Comparison of ENCODE assay signal across 16 cellular contexts in genomic region chr2:148719941-148720436, GRCh38.
DNase-seq lines count a peak whose midpoint lies in the region; ATAC-seq and TF ChIP-seq lines count a peak whose summit lies in the region.
"Had no signal": no experiment of that assay in that cellular context is flagged by ENCODE, and none has a peak within 500 bp of the region (broad histone marks: within the 10 kb centered on the region; RNA-seq: fewer than 3 reads in every experiment).

No MANE protein-coding gene starts in this region.

- intact Hi-C loops in IMR-90 (cut with micrococcal nuclease) = loop anchor here (5.0 kb wide), 1 partner anchor 37 kb away; no protein-coding TSS in a partner anchor
- intact Hi-C loops in right cardiac atrium (cut with DNase I) = no loop called here
- intact Hi-C loops in sciatic nerve (cut with DNase I) = no loop called here

- H3K56ac ChIP-seq in IMR-90 (ENCODE audit: extremely low read depth, insufficient read depth, low read length) = no peak overlapping the region

- H3K4me1 ChIP-seq in IMR-90 (ENCODE audit: control insufficient read depth, insufficient read depth, low read length) (peaks cover 11% of the 10 kb centered on the region), right cardiac atrium (ENCODE audit: control insufficient read depth, insufficient read depth, low read length) (peaks cover 11% of the 10 kb centered on the region), foreskin keratinocyte (peaks cover 10% of the 10 kb centered on the region)
- H3K4me1 ChIP-seq: HAP-1 had no signal

- no peak overlapping the region for H3K18ac ChIP-seq in IMR-90 (ENCODE audit: low read depth, low read length)

- no peak overlapping the region for H2BK120ac ChIP-seq in IMR-90 (ENCODE audit: low read depth, low read length)

- DNase-seq in DMS 273 (lab: John Stamatoyannopoulos, UW; ENCODE audit: unreplicated experiment) (peak; percentile 43), DMS 273 treated with DMSO at 0.1 percent for 48 hours (lab: John Stamatoyannopoulos, UW) (no peak), IMR-90 (no peak), right cardiac atrium (no peak), sciatic nerve (ENCODE audit: low spot score) (no peak), foreskin keratinocyte (no peak), foreskin melanocyte (no peak), NCI-H524 treated with DMSO at 0.1 percent for 48 hours (lab: John Stamatoyannopoulos, UW) (no peak)
- DNase-seq: activated CD4-positive, alpha-beta T cell treated with anti-CD3 and anti-CD28 coated beads, Interleukin-2, amount 50 U/mL, for 4 hours; activated gamma-delta T cell; CD8-positive, alpha-beta memory T cell; GDM1; NCI-H1436 treated with DMSO at 0.1 percent for 48 hours had no signal

- no peak overlapping the region for H4K8ac ChIP-seq in IMR-90 (ENCODE audit: low read depth in 2 of 2, low read length in 2 of 2)

- H3K79me1 ChIP-seq in IMR-90 (ENCODE audit: low read depth in 1 of 2, low read length in 2 of 2) = peaks cover 24 to 58% of the 10 kb centered on the region in 2 experiments

- dilution Hi-C loops in IMR-90 (cut with HindIII; ENCODE audit: low sequenced_read_pairs, unreplicated experiment) = no loop called here

- no peak overlapping the region for H2BK15ac ChIP-seq in IMR-90 (ENCODE audit: low read depth, low read length)

- H2AK9ac ChIP-seq in IMR-90 (replicated peaks; ENCODE audit: low read depth, low read length, poor library complexity) = peak overlapping the region; percentile 28

- H3K23ac ChIP-seq in IMR-90 (ENCODE audit: low read depth, low read length) = no peak overlapping the region

- H3K4ac ChIP-seq in IMR-90 (ENCODE audit: low read depth, low read length) = no peak overlapping the region

- in situ Hi-C loops in IMR-90 (cut with MboI; ENCODE audit: low sequenced_read_pairs) = no loop called here

- H2AFZ ChIP-seq in IMR-90 (replicated peaks; ENCODE audit: low read length, poor library complexity) = no peak overlapping the region

- no peak for TF ChIP-seq POLR2A in IMR-90 (IDR thresholded peaks at IDR 0.05; ENCODE audit: low read depth, low read length)

- H4K91ac ChIP-seq in IMR-90 (ENCODE audit: insufficient read depth, low read depth, low read length) = no peak overlapping the region

- POLR2A ChIA-PET in IMR-90 (lab: Charles Lee; ENCODE audit: unreplicated experiment) = no interaction called here

- no peaks in the 10 kb centered on the region for H3K27me3 ChIP-seq in IMR-90 (ENCODE audit: control insufficient read depth, insufficient read depth, low read length)
- no peaks in the 10 kb centered on the region for H3K27me3 ChIP-seq in right cardiac atrium (ENCODE audit: control insufficient read depth, insufficient read depth)
- H3K27me3 ChIP-seq in foreskin keratinocyte = no peaks in the 10 kb centered on the region
- H3K27me3 ChIP-seq: tibial artery had no signal

- no peak overlapping the region; the same call in 1 of the 2 replicates for H3K14ac ChIP-seq in IMR-90 (replicated peaks; ENCODE audit: low read depth, low read length)

- H2BK20ac ChIP-seq in IMR-90 (ENCODE audit: low read depth, low read length) = no peak overlapping the region

- H3K4me3 ChIP-seq in IMR-90 (ENCODE audit: insufficient read depth, low read depth, low read length) (no peak overlapping the region), right cardiac atrium (ENCODE audit: low read length) (no peak overlapping the region)
- H3K4me3 ChIP-seq: HAP-1, tibial artery had no signal

- no TSS peak for BruUV-seq in IMR-90 (replicated peaks; lab: Mats Ljungman, UMichigan)

- H3K36me3 ChIP-seq in IMR-90 (ENCODE audit: control insufficient read depth, insufficient read depth, low read length) = peaks cover 1% of the 10 kb centered on the region; the same call in 1 of the 2 replicates
- H3K36me3 ChIP-seq: HAP-1, tibial artery had no signal

- CTCF ChIA-PET in IMR-90 (lab: Yijun Ruan, JAX) = interaction anchor here (1.4 kb wide), 1 partner anchor 13 kb away, joined by 3 read pairs; no protein-coding TSS in a partner anchor

- peak; percentile 24; the same call in 1 of the 2 replicates for ATAC-seq in IMR-90 (ENCODE audit: low read depth)
- ATAC-seq in right cardiac atrium = peak; percentile 41 to 50
- peak; percentile 50 for ATAC-seq in sciatic nerve
- no peak for ATAC-seq in foreskin keratinocyte

- H3K27ac ChIP-seq in IMR-90 (ENCODE audit: insufficient read depth, low read length) = no peak overlapping the region
- no peak overlapping the region for H3K27ac ChIP-seq in right cardiac atrium (ENCODE audit: low read length)
- no peak overlapping the region for H3K27ac ChIP-seq in foreskin keratinocyte
- H3K27ac ChIP-seq: 22Rv1, tibial artery had no signal

- TF ChIP-seq RAD21 in IMR-90 (IDR thresholded peaks at IDR 0.05; ENCODE audit: low read length) = no peak

- WGBS in IMR-90 (ENCODE audit: extremely low coverage in 2 of 2, insufficient read length in 1 of 2), 2 experiments = 40% methylated on average over 1 of the region's 2 CpGs; no CpG with 5 or more reads in 1 of the 2 experiments
- WGBS in right cardiac atrium = 29% methylated on average over 2 of the region's 2 CpGs

- TF ChIP-seq CTCF in IMR-90 (conservative IDR thresholded peaks at IDR 0.05; ENCODE audit: low read depth, low read length) (no peak), foreskin keratinocyte (conservative IDR thresholded peaks at IDR 0.05) (no peak)

- peaks cover 14% of the 10 kb centered on the region; the same call in 1 of the 2 replicates for H3K9me1 ChIP-seq in IMR-90 (ENCODE audit: insufficient read depth, low read length)

- H3K9ac ChIP-seq in IMR-90 (ENCODE audit: low read depth, low read length) = no peak overlapping the region

- H2BK5ac ChIP-seq in IMR-90 (ENCODE audit: low read depth, low read length, poor library complexity, severe bottlenecking) = no peak overlapping the region

- H4K5ac ChIP-seq in IMR-90 (ENCODE audit: low read depth, low read length) = no peak overlapping the region

- peak overlapping the region; percentile 50 for H2AK5ac ChIP-seq in IMR-90 (ENCODE audit: low read depth, low read length)

- H3K4me2 ChIP-seq in IMR-90 (ENCODE audit: low read depth, low read length) = no peak overlapping the region

- peaks cover 55% of the 10 kb centered on the region for H4K20me1 ChIP-seq in IMR-90 (ENCODE audit: insufficient read depth, low read length)

- H3K9me3 ChIP-seq in IMR-90 (ENCODE audit: control insufficient read depth, insufficient read depth, low read length) = no peaks in the 10 kb centered on the region
- no peaks in the 10 kb centered on the region for H3K9me3 ChIP-seq in right cardiac atrium (ENCODE audit: control insufficient read depth, low read length)
- H3K9me3 ChIP-seq: HAP-1 had no signal

TF ChIP-seq in IMR-90, 13 proteins besides CTCF, POLR2A, EP300 and RAD21:
- TF ChIP-seq BHLHE40 (IDR thresholded peaks at IDR 0.05; ENCODE audit: low read depth, low read length) (no peak), CHD1 (IDR thresholded peaks at IDR 0.05; ENCODE audit: low read depth, low read length) (no peak)
